1 cellular context compared by ENCODE assay signal in the genomic region with DNA sequence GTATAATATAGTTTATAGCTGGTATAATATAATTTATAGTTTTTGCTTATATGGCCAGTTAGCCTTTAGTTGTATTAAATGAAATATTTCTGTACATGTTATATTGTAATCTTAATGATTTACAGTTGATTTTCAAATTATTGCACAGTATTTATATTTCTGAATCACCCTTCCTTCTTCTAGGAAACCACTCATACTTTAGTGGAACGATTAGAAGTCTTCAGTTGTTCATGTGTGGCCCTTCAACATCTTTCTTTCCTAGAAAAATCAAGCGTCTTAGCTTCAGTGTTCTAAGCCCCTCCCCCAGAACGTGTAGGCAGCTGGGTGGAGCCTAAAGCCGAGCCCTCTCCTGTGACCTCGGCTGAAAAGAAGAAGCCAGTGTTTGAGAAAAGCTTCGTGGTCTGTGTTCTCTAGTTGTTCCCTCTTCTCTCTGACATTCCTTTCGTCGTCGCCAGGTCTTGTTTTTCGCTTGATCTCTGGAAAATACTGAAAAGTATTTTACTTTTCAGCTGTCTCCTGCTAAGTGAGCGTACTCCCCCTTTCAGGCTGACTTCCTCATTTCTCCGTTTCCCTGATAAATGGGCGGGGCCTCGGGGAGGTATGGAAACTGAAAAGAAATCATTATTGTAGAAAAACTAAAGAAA.
TF ChIP-seq lines count a peak whose summit lies in the region.

A gene with protein sequence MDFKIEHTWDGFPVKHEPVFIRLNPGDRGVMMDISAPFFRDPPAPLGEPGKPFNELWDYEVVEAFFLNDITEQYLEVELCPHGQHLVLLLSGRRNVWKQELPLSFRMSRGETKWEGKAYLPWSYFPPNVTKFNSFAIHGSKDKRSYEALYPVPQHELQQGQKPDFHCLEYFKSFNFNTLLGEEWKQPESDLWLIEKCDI (plus strand): TSS at position 342 of the 644 bp plus-strand sequence. CDS start 6,459 bp downstream, outside the sequence.

TF ChIP-seq in HepG2, 621 proteins besides CTCF, POLR2A, EP300 and RAD21 (continued from another document):
- TF ChIP-seq, protein P1, sequence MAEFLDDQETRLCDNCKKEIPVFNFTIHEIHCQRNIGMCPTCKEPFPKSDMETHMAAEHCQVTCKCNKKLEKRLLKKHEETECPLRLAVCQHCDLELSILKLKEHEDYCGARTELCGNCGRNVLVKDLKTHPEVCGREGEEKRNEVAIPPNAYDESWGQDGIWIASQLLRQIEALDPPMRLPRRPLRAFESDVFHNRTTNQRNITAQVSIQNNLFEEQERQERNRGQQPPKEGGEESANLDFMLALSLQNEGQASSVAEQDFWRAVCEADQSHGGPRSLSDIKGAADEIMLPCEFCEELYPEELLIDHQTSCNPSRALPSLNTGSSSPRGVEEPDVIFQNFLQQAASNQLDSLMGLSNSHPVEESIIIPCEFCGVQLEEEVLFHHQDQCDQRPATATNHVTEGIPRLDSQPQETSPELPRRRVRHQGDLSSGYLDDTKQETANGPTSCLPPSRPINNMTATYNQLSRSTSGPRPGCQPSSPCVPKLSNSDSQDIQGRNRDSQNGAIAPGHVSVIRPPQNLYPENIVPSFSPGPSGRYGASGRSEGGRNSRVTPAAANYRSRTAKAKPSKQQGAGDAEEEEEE (CRISPR knock-in tag; IDR thresholded peaks at IDR 0.05; ENCODE audit: borderline replicate concordance) = no peak
- TF ChIP-seq, protein P2, sequence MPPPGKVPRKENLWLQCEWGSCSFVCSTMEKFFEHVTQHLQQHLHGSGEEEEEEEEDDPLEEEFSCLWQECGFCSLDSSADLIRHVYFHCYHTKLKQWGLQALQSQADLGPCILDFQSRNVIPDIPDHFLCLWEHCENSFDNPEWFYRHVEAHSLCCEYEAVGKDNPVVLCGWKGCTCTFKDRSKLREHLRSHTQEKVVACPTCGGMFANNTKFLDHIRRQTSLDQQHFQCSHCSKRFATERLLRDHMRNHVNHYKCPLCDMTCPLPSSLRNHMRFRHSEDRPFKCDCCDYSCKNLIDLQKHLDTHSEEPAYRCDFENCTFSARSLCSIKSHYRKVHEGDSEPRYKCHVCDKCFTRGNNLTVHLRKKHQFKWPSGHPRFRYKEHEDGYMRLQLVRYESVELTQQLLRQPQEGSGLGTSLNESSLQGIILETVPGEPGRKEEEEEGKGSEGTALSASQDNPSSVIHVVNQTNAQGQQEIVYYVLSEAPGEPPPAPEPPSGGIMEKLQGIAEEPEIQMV (CRISPR knock-in tag; IDR thresholded peaks at IDR 0.05; ENCODE audit: low read depth) = no peak
- TF ChIP-seq, protein P3, sequence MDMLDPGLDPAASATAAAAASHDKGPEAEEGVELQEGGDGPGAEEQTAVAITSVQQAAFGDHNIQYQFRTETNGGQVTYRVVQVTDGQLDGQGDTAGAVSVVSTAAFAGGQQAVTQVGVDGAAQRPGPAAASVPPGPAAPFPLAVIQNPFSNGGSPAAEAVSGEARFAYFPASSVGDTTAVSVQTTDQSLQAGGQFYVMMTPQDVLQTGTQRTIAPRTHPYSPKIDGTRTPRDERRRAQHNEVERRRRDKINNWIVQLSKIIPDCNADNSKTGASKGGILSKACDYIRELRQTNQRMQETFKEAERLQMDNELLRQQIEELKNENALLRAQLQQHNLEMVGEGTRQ (IDR thresholded peaks at IDR 0.05; ENCODE audit: low read depth, low read length) = no peak
- TF ChIP-seq, protein P3 (CRISPR knock-in tag; IDR thresholded peaks at IDR 0.05; ENCODE audit: borderline replicate concordance) = no peak
- TF ChIP-seq, protein P4, sequence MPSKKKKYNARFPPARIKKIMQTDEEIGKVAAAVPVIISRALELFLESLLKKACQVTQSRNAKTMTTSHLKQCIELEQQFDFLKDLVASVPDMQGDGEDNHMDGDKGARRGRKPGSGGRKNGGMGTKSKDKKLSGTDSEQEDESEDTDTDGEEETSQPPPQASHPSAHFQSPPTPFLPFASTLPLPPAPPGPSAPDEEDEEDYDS (CRISPR knock-in tag; IDR thresholded peaks at IDR 0.05) = 0 out of 2 replicates have a peak, but pooled peaks have one; percentile 41
- TF ChIP-seq NBN (conservative IDR thresholded peaks at IDR 0.05) = no peak
- TF ChIP-seq MTA1 (CRISPR knock-in tag; IDR thresholded peaks at IDR 0.05; ENCODE audit: borderline replicate concordance) = no peak
- no peak for TF ChIP-seq MLLT10 (CRISPR knock-in tag; IDR thresholded peaks at IDR 0.05)
- TF ChIP-seq TOE1 (CRISPR knock-in tag; IDR thresholded peaks at IDR 0.05) = no peak
- TF ChIP-seq FOXO1 (CRISPR knock-in tag; IDR thresholded peaks at IDR 0.05) = no peak
- TF ChIP-seq POLR2G (IDR thresholded peaks at IDR 0.05; ENCODE audit: low read depth, low read length) = peak; percentile 49; the same call in 1 of the 2 replicates
- no peak for TF ChIP-seq ZNF552 (CRISPR knock-in tag; IDR thresholded peaks at IDR 0.05; ENCODE audit: borderline replicate concordance)
- TF ChIP-seq IKZF1 (IDR thresholded peaks at IDR 0.05) = no peak
- no peak for TF ChIP-seq PHF20 (CRISPR knock-in tag; IDR thresholded peaks at IDR 0.05)
- no peak for TF ChIP-seq NCOA2 (CRISPR knock-in tag; IDR thresholded peaks at IDR 0.05)
- TF ChIP-seq, protein P5, sequence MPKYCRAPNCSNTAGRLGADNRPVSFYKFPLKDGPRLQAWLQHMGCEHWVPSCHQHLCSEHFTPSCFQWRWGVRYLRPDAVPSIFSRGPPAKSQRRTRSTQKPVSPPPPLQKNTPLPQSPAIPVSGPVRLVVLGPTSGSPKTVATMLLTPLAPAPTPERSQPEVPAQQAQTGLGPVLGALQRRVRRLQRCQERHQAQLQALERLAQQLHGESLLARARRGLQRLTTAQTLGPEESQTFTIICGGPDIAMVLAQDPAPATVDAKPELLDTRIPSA (CRISPR knock-in tag; IDR thresholded peaks at IDR 0.05; ENCODE audit: borderline replicate concordance) = no peak
- no peak for TF ChIP-seq PCBP2 (optimal IDR thresholded peaks at IDR 0.05; ENCODE audit: low read depth, low read length, poor library complexity, severe bottlenecking)
- TF ChIP-seq, protein P6, sequence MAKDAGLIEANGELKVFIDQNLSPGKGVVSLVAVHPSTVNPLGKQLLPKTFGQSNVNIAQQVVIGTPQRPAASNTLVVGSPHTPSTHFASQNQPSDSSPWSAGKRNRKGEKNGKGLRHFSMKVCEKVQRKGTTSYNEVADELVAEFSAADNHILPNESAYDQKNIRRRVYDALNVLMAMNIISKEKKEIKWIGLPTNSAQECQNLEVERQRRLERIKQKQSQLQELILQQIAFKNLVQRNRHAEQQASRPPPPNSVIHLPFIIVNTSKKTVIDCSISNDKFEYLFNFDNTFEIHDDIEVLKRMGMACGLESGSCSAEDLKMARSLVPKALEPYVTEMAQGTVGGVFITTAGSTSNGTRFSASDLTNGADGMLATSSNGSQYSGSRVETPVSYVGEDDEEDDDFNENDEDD (CRISPR knock-in tag; IDR thresholded peaks at IDR 0.05; ENCODE audit: borderline replicate concordance) = no peak
- TF ChIP-seq RBM39 (IDR thresholded peaks at IDR 0.05; ENCODE audit: low read depth, low read length, poor library complexity, severe bottlenecking) = no peak
- TF ChIP-seq, protein P7, sequence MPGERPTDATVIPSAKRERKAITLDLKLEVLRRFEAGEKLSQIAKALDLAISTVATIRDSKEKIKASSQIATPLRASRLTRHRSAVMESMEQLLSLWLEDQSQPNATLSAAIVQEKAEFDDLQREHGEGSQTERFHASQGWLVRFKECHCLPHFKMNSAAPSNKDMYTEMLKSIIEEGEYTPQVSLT (CRISPR knock-in tag; IDR thresholded peaks at IDR 0.05; ENCODE audit: borderline replicate concordance, low read depth) = no peak
- TF ChIP-seq, protein P8, sequence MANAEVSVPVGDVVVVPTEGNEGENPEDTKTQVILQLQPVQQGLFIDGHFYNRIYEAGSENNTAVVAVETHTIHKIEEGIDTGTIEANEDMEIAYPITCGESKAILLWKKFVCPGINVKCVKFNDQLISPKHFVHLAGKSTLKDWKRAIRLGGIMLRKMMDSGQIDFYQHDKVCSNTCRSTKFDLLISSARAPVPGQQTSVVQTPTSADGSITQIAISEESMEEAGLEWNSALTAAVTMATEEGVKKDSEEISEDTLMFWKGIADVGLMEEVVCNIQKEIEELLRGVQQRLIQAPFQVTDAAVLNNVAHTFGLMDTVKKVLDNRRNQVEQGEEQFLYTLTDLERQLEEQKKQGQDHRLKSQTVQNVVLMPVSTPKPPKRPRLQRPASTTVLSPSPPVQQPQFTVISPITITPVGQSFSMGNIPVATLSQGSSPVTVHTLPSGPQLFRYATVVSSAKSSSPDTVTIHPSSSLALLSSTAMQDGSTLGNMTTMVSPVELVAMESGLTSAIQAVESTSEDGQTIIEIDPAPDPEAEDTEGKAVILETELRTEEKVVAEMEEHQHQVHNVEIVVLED (CRISPR knock-in tag; IDR thresholded peaks at IDR 0.05; ENCODE audit: borderline replicate concordance) = 0 out of 2 replicates have a peak, but pooled peaks have one; percentile 14
- no peak for TF ChIP-seq U2AF2 (IDR thresholded peaks at IDR 0.05; ENCODE audit: low read depth, low read length)
- TF ChIP-seq ZNF615 (CRISPR knock-in tag; IDR thresholded peaks at IDR 0.05; ENCODE audit: borderline replicate concordance) = no peak
- TF ChIP-seq, protein P9, sequence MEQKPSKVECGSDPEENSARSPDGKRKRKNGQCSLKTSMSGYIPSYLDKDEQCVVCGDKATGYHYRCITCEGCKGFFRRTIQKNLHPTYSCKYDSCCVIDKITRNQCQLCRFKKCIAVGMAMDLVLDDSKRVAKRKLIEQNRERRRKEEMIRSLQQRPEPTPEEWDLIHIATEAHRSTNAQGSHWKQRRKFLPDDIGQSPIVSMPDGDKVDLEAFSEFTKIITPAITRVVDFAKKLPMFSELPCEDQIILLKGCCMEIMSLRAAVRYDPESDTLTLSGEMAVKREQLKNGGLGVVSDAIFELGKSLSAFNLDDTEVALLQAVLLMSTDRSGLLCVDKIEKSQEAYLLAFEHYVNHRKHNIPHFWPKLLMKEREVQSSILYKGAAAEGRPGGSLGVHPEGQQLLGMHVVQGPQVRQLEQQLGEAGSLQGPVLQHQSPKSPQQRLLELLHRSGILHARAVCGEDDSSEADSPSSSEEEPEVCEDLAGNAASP (CRISPR knock-in tag; IDR thresholded peaks at IDR 0.05; ENCODE audit: borderline replicate concordance) = no peak
